In genomic region chr1:36109041-36109679, GRCh38 we compare ENCODE assay signal across 9 cellular contexts. TPM values are rescaled to one million over a fixed set of nuclear protein-coding genes. Genes with fewer than 3 reads are reported as not detected.
DNase-seq lines count a peak whose midpoint lies in the region; ATAC-seq and TF ChIP-seq lines count a peak whose summit lies in the region.
"Had no signal": no experiment of that assay in that cellular context is flagged by ENCODE, and none has a peak within 500 bp of the region (broad histone marks: within the 10 kb centered on the region; RNA-seq: fewer than 3 reads in every experiment).

No MANE protein-coding gene starts in this region.

- no peaks in the 10 kb centered on the region for H3K36me3 Mint-ChIP-seq in activated CD8-positive, alpha-beta memory T cell treated with anti-CD3 and anti-CD28 coated beads, Interleukin-2, amount 10 ng/mL, durations not matched to agents 7 days and 5 days

- peaks cover 32% of the 10 kb centered on the region for H3K4me1 Mint-ChIP-seq in activated CD8-positive, alpha-beta memory T cell treated with anti-CD3 and anti-CD28 coated beads, Interleukin-2, amount 10 ng/mL, durations not matched to agents 7 days and 5 days

- no peaks in the 10 kb centered on the region for H3K27me3 Mint-ChIP-seq in activated CD8-positive, alpha-beta memory T cell treated with anti-CD3 and anti-CD28 coated beads, Interleukin-2, amount 10 ng/mL, durations not matched to agents 7 days and 5 days

- no peaks in the 10 kb centered on the region for H3K9me3 Mint-ChIP-seq in activated CD8-positive, alpha-beta memory T cell treated with anti-CD3 and anti-CD28 coated beads, Interleukin-2, amount 10 ng/mL, durations not matched to agents 7 days and 5 days (ENCODE audit: low read depth)

- TF ChIP-seq CTCF in fibroblast of pulmonary artery (IDR thresholded peaks at IDR 0.05; ENCODE audit: low read length, missing control alignments): no peak

- ATAC-seq in activated CD8-positive, alpha-beta memory T cell treated with anti-CD3 and anti-CD28 coated beads, Interleukin-2, amount 10 ng/mL, durations not matched to agents 7 days and 5 days: peak; percentile 97
- ATAC-seq in left ventricle myocardium superior (no peak), left cardiac atrium (no peak)

- intact Hi-C loops in left ventricle myocardium superior (cut with micrococcal nuclease): no loop called here
- intact Hi-C loops in left cardiac atrium (cut with DNase I): no loop called here

- CTCF ChIA-PET in activated CD8-positive, alpha-beta memory T cell treated with anti-CD3 and anti-CD28 coated beads, Interleukin-2, amount 10 ng/mL, durations not matched to agents 7 days and 5 days (lab: Charles Lee): interaction anchor here (0.7 to 4.1 kb wide), 5 partner anchors 9 to 79 kb away, joined by 3 to 34 read pairs (median 3); partner anchors contain the start of gene TRAPPC3

- H3K4me3 Mint-ChIP-seq in activated CD8-positive, alpha-beta memory T cell treated with anti-CD3 and anti-CD28 coated beads, Interleukin-2, amount 10 ng/mL, durations not matched to agents 7 days and 5 days: no peak overlapping the region

- peak; percentile 50 for DNase-seq in activated CD4-positive, alpha-beta T cell treated with anti-CD3 and anti-CD28 coated beads for 48 hours
- DNase-seq in activated CD4-positive, alpha-beta T cell treated with anti-CD3 and anti-CD28 coated beads for 1 hour: no peak
- DNase-seq in activated CD8-positive, alpha-beta memory T cell treated with anti-CD3 and anti-CD28 coated beads, Interleukin-2, amount 10 ng/mL, durations not matched to agents 7 days and 5 days: peak; percentile 85
- DNase-seq in fibroblast of pulmonary artery (ENCODE audit: low read depth) (peak; percentile 67), stromal cell of bone marrow (ENCODE audit: low read depth) (peak; percentile 49), left ventricle myocardium superior (no peak), NCI-H1930 (lab: John Stamatoyannopoulos, UW) (no peak), left cardiac atrium (no peak)

- H3K27ac Mint-ChIP-seq in activated CD8-positive, alpha-beta memory T cell treated with anti-CD3 and anti-CD28 coated beads, Interleukin-2, amount 10 ng/mL, durations not matched to agents 7 days and 5 days: peak overlapping the region; percentile 76

- H3K4me3 ChIP-seq in fibroblast of pulmonary artery (replicated peaks; ENCODE audit: low read depth, low read length): no peak overlapping the region

RNA-seq across cellular contexts. Expression of gene COL8A2, which starts 15.9 kb away (rescaled TPM):
- total RNA-seq in activated CD8-positive, alpha-beta memory T cell treated with anti-CD3 and anti-CD28 coated beads, Interleukin-2, amount 10 ng/mL, durations not matched to agents 7 days and 5 days: not detected
- total RNA-seq in left ventricle myocardium superior (0.67 TPM), left cardiac atrium (1 to 10 TPM; 3.8 to 4.2 TPM)

RNA-seq across cellular contexts. Expression of gene ADPRS, which starts 20.5 kb away (rescaled TPM):
- total RNA-seq in activated CD8-positive, alpha-beta memory T cell treated with anti-CD3 and anti-CD28 coated beads, Interleukin-2, amount 10 ng/mL, durations not matched to agents 7 days and 5 days: 10 to 100 TPM; 35.4 to 36.9 TPM
- total RNA-seq in left ventricle myocardium superior (16.9 TPM), left cardiac atrium (10 to 100 TPM; 15.4 to 17.6 TPM)

RNA-seq across cellular contexts. Expression of gene TEKT2, which starts 25.3 kb away (rescaled TPM):
- total RNA-seq in activated CD8-positive, alpha-beta memory T cell treated with anti-CD3 and anti-CD28 coated beads, Interleukin-2, amount 10 ng/mL, durations not matched to agents 7 days and 5 days: not detected
- total RNA-seq in left ventricle myocardium superior (not detected), left cardiac atrium (under 1 TPM in 1 of 2 donors, not detected in 1; 0.27 TPM)
- total RNA-seq: SK-MEL-5 had no signal

RNA-seq across cellular contexts. Expression of gene TRAPPC3, which starts 40.1 kb away (rescaled TPM):
- total RNA-seq in activated CD8-positive, alpha-beta memory T cell treated with anti-CD3 and anti-CD28 coated beads, Interleukin-2, amount 10 ng/mL, durations not matched to agents 7 days and 5 days: 10 to 100 TPM; 56.5 to 68.3 TPM
- 57.8 TPM for total RNA-seq in left ventricle myocardium superior
- total RNA-seq in left cardiac atrium: 10 to 100 TPM; 53.3 to 64.2 TPM

RNA-seq across cellular contexts. Expression of gene MAP7D1, which starts 46.8 kb away (rescaled TPM):
- total RNA-seq in activated CD8-positive, alpha-beta memory T cell treated with anti-CD3 and anti-CD28 coated beads, Interleukin-2, amount 10 ng/mL, durations not matched to agents 7 days and 5 days: 100 to 1,000 TPM; 238 to 252 TPM
- total RNA-seq in left ventricle myocardium superior (385 TPM), left cardiac atrium (100 to 1,000 TPM; 251 to 270 TPM)

Comparison
In these comparisons a context has a peak if more than half of its experiments do, and no peak if none do; other contexts are left out.
1. DNase-seq: peak in activated CD4-positive, alpha-beta T cell treated with anti-CD3 and anti-CD28 coated beads for 48 hours (single experiment), activated CD8-positive, alpha-beta memory T cell treated with anti-CD3 and anti-CD28 coated beads, Interleukin-2, amount 10 ng/mL, durations not matched to agents 7 days and 5 days (single experiment), fibroblast of pulmonary artery (single experiment) and stromal cell of bone marrow (single experiment); none in activated CD4-positive, alpha-beta T cell treated with anti-CD3 and anti-CD28 coated beads for 1 hour (single experiment), left ventricle myocardium superior (single experiment), NCI-H1930 (0 of 2) and left cardiac atrium (single experiment).